Comparison of ENCODE assay signal across 9 cellular contexts in genomic region chr11:12430912-12431311, GRCh38. TPM values are rescaled to one million over a fixed set of nuclear protein-coding genes. Genes with fewer than 3 reads are reported as not detected.
DNase-seq lines count a peak whose midpoint lies in the region; ATAC-seq and TF ChIP-seq lines count a peak whose summit lies in the region.
"Had no signal": no experiment of that assay in that cellular context is flagged by ENCODE, and none has a peak within 500 bp of the region (broad histone marks: within the 10 kb centered on the region; RNA-seq: fewer than 3 reads in every experiment).

No MANE protein-coding gene starts in this region.

- no peak for TF ChIP-seq POLR2A in gastrocnemius medialis (IDR thresholded peaks at IDR 0.05)

- H2AFZ ChIP-seq in GM23248 = peak overlapping the region; percentile 46

- in situ Hi-C loops in GM23248 (cut with MboI) = no loop called here
- in situ Hi-C loops in gastrocnemius medialis (cut with MboI; ENCODE audit: low sequenced_read_pairs in 4 of 4) = no loop called here

- H3F3A ChIP-seq in GM23248 (ENCODE audit: insufficient read depth) = peaks cover 56% of the 10 kb centered on the region

- H3K9me3 ChIP-seq in GM23248 (ENCODE audit: low read depth) = no peaks in the 10 kb centered on the region
- no peaks in the 10 kb centered on the region for H3K9me3 ChIP-seq in gastrocnemius medialis

- H3K4me1 Mint-ChIP-seq in brain = peaks cover 60% of the 10 kb centered on the region

- peak overlapping the region; percentile 60 for H3K4me2 ChIP-seq in GM23248 (ENCODE audit: unreplicated experiment)

- H3K4me3 Mint-ChIP-seq in brain = no peak overlapping the region
- H3K4me3 Mint-ChIP-seq: activated T-helper 1 cell treated with anti-CD3 and anti-CD28 coated beads, Interleukin-12 subunit alpha, Interleukin-12 subunit beta, Interleukin-2, Interleukin-4 antibody, amounts not matched to agents 30 ng/mL and 10 ng/mL and 1 ng/mL, durations not matched to agents 14 hours and 24 hours and 36 hours had no signal

- no peaks in the 10 kb centered on the region for H3K27me3 Mint-ChIP-seq in brain

- H3K27ac Mint-ChIP-seq in brain = peak overlapping the region in 3 of 5 experiments; percentile 12 to 84 (median 70)
- H3K27ac Mint-ChIP-seq: activated T-helper 1 cell treated with anti-CD3 and anti-CD28 coated beads, Interleukin-12 subunit alpha, Interleukin-12 subunit beta, Interleukin-2, Interleukin-4 antibody, amounts not matched to agents 30 ng/mL and 10 ng/mL and 1 ng/mL, durations not matched to agents 14 hours and 24 hours and 36 hours had no signal

- ATAC-seq in gastrocnemius medialis (peak; percentile 75 to 93), GM19023 (IDR thresholded peaks at IDR 0.05; ENCODE audit: unreplicated experiment) (no peak), HG03520 (IDR thresholded peaks at IDR 0.05; ENCODE audit: unreplicated experiment) (no peak), HG03460 (IDR thresholded peaks at IDR 0.05; ENCODE audit: unreplicated experiment) (no peak)

- peaks cover under 1% of the 10 kb centered on the region; the same call in 1 of the 2 replicates for H3K36me3 ChIP-seq in GM23248 (ENCODE audit: low read depth)
- H3K36me3 ChIP-seq in gastrocnemius medialis = no peaks in the 10 kb centered on the region

- intact Hi-C loops in gastrocnemius medialis (cut with DNase I; ENCODE audit: low total_unique reads) = no loop called here

- H3K4me1 ChIP-seq in GM23248 (ENCODE audit: insufficient read depth) (peaks cover 62% of the 10 kb centered on the region), gastrocnemius medialis (peaks cover 26 to 46% of the 10 kb centered on the region in 2 donors)

- TF ChIP-seq CTCF in brain (conservative IDR thresholded peaks at IDR 0.05) (no peak), gastrocnemius medialis (IDR thresholded peaks at IDR 0.05 in 4 of 5, conservative IDR thresholded peaks at IDR 0.05 in 1 of 5) (no peak)

- H3K79me2 ChIP-seq in GM23248 (ENCODE audit: insufficient read depth) = peaks cover 97% of the 10 kb centered on the region

- H3K27me3 ChIP-seq in GM23248 (replicated peaks; ENCODE audit: insufficient read depth) = no peaks in the 10 kb centered on the region
- H3K27me3 ChIP-seq in gastrocnemius medialis = no peaks in the 10 kb centered on the region

- H4K20me1 ChIP-seq in GM23248 (ENCODE audit: insufficient read depth) = no peaks in the 10 kb centered on the region

- no peaks in the 10 kb centered on the region for H3K9me3 Mint-ChIP-seq in brain
- H3K9me3 Mint-ChIP-seq: activated T-helper 1 cell treated with anti-CD3 and anti-CD28 coated beads, Interleukin-12 subunit alpha, Interleukin-12 subunit beta, Interleukin-2, Interleukin-4 antibody, amounts not matched to agents 30 ng/mL and 10 ng/mL and 1 ng/mL, durations not matched to agents 14 hours and 24 hours and 36 hours had no signal

- H3K4me3 ChIP-seq in GM23248 (peak overlapping the region; percentile 47), gastrocnemius medialis (no peak overlapping the region)

- no peaks in the 10 kb centered on the region for H3K9me2 ChIP-seq in GM23248 (ENCODE audit: insufficient read depth)

- DNase-seq in GM23248 (peak; percentile 94), iPS-NIHi11 (ENCODE audit: low spot score) (peak; percentile 12), gastrocnemius medialis (peak; percentile 46 to 66), ecto neural progenitor cell (ENCODE audit: low spot score) (no peak)

- WGBS in GM23248 (ENCODE audit: low coverage in 1 of 2, low lambda C conversion rate in 2 of 2, missing lambda C conversion rate in 2 of 2), 2 experiments = 17 to 25% methylated on average over 4 of the region's 4 CpGs

- H3K36me3 Mint-ChIP-seq in brain = no peaks in the 10 kb centered on the region

- peak overlapping the region; percentile 78 for H3K9ac ChIP-seq in GM23248

- H3K27ac ChIP-seq in GM23248 (peak overlapping the region; percentile 93), gastrocnemius medialis (peak overlapping the region; percentile 49 to 69 (median 60))

RNA-seq across cellular contexts. Expression of gene PARVA, which starts 53.5 kb away (rescaled TPM):
- total RNA-seq in GM23248 (2014; rRNA removed; shearing (Covaris generic)) = 84.0 and 87.9 TPM in 2 replicates
- 121 and 127 TPM in 2 replicates for polyA plus RNA-seq in GM23248 (2016; fragmentation: Nextera tagmentation; extraction: Ambion mirVana)
- 20.0 TPM for polyA plus RNA-seq in brain (ENCODE audit: insufficient read depth, low read depth, low replicate concordance)
- 1 to 10 TPM; 4.4 to 9.7 (median 8.4) TPM for total RNA-seq in gastrocnemius medialis
- total RNA-seq: activated T-helper 1 cell treated with anti-CD3 and anti-CD28 coated beads, Interleukin-12 subunit alpha, Interleukin-12 subunit beta, Interleukin-2, Interleukin-4 antibody, amounts not matched to agents 30 ng/mL and 10 ng/mL and 1 ng/mL, durations not matched to agents 14 hours and 24 hours and 36 hours had no signal

Comparison
In these comparisons a context has a peak if more than half of its experiments do, and no peak if none do; other contexts are left out.
1. ATAC-seq: peak in gastrocnemius medialis (2 of 2); none in GM19023 (single experiment), HG03520 (single experiment) and HG03460 (single experiment).